ENCODE assay signal across 19 cellular contexts in the genomic region with DNA sequence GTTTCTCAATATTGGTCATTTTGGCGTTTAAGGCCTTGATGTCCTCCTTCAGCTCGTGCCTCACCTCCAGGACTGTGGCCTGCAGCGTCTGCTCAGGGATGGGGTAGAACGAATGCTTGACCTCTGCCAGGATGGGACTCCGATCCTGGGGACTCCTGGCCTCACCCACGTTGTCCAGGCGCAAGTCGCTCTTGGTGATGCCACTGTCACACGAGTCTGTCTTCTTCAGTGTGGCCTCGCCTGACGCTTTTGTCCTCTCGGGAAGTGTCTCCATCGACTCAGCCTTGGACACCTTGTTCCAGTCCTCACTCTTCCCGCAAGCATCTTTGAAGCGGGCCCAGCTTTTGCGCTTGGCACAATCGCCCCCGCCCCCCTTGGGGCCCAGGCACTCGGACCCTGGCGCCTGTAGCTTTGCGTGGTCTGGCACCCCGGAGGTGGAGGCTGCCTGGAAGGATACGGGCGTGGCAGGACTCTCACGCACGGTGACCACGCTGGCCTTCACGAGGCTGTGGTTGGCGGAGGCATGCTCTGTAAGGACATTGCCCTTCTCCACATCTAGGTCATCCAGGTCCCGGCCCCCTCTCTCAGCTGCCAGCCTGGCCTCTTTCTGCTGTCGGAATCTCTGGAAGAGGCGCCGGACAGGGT.
DNase-seq lines count a peak whose midpoint lies in the region; FAIRE-seq and TF ChIP-seq lines count a peak whose summit lies in the region.
"Had no signal": no experiment of that assay in that cellular context is flagged by ENCODE, and none has a peak within 500 bp of the region (broad histone marks: within the 10 kb centered on the region; RNA-seq: fewer than 3 reads in every experiment).

No MANE protein-coding gene starts in this region.

- CTCF ChIA-PET in Caco-2 (lab: Charles Lee), result no interaction called here

- no peak for TF ChIP-seq CTCF in Caco-2 (IDR thresholded peaks at IDR 0.05; ENCODE audit: insufficient read depth in 1 of 2, low read depth in 1 of 2, low read length in 1 of 2, severe bottlenecking in 1 of 2, unreplicated experiment in 1 of 2)
- TF ChIP-seq CTCF in endodermal cell (conservative IDR thresholded peaks at IDR 0.05), result no peak
- TF ChIP-seq CTCF in osteoblast (IDR thresholded peaks at IDR 0.05; ENCODE audit: extremely low read depth, low read depth, low read length), result no peak
- no peak for TF ChIP-seq CTCF in Peyer's patch (IDR thresholded peaks at IDR 0.05)

- H3K4me2 ChIP-seq in osteoblast (ENCODE audit: insufficient read depth, low read length), result no peak overlapping the region
- H3K4me2 ChIP-seq: GM23338 had no signal

- no peak for TF ChIP-seq POLR2A in Peyer's patch (IDR thresholded peaks at IDR 0.05)

- intact Hi-C loops in Caco-2 (cut with micrococcal nuclease; ENCODE audit: unreplicated experiment), result no loop called here

- no peaks in the 10 kb centered on the region for H4K20me1 ChIP-seq in osteoblast (ENCODE audit: insufficient read depth, low read length)

- H3K27ac ChIP-seq in endodermal cell (ENCODE audit: low read depth, low read length) (no peak overlapping the region), osteoblast (ENCODE audit: low read depth, low read length) (no peak overlapping the region), Peyer's patch (no peak overlapping the region)
- H3K27ac ChIP-seq: HL-60 had no signal

- no peaks in the 10 kb centered on the region for H3K79me2 ChIP-seq in osteoblast (ENCODE audit: insufficient read depth, low read length)

- H3K27me3 Mint-ChIP-seq in Caco-2 (ENCODE audit: insufficient read depth, unreplicated experiment) (no peaks in the 10 kb centered on the region), endodermal cell (ENCODE audit: insufficient read depth) (peaks cover 2% of the 10 kb centered on the region)
- H3K27me3 Mint-ChIP-seq: B cell; CD8-positive, alpha-beta memory T cell had no signal

- H3K9me3 Mint-ChIP-seq in Caco-2 (ENCODE audit: unreplicated experiment) (no peaks in the 10 kb centered on the region), endodermal cell (no peaks in the 10 kb centered on the region)
- H3K9me3 Mint-ChIP-seq: CD4-positive, CD25-positive, alpha-beta regulatory T cell; CD8-positive, alpha-beta memory T cell; GM23338 had no signal

- POLR2A ChIA-PET in Caco-2 (lab: Charles Lee), result no interaction called here

- H3K36me3 Mint-ChIP-seq in Caco-2 (ENCODE audit: insufficient read depth, unreplicated experiment), result no peaks in the 10 kb centered on the region
- H3K36me3 Mint-ChIP-seq in endodermal cell (ENCODE audit: low read depth), result no peaks in the 10 kb centered on the region
- H3K36me3 Mint-ChIP-seq: CD4-positive, CD25-positive, alpha-beta regulatory T cell had no signal

- no peak overlapping the region for H3K4me3 ChIP-seq in Caco-2 (ENCODE audit: low read depth, low read length)
- H3K4me3 ChIP-seq in endodermal cell (ENCODE audit: low read length), result no peak overlapping the region
- no peak overlapping the region for H3K4me3 ChIP-seq in osteoblast (ENCODE audit: insufficient read depth, low read length)
- H3K4me3 ChIP-seq in Peyer's patch, result no peak overlapping the region
- H3K4me3 ChIP-seq: GM23338 had no signal

- 93 to 94% methylated on average over 30 to 33 of the region's 33 CpGs for WGBS in endodermal cell (ENCODE audit: insufficient coverage in 1 of 2, insufficient read length in 1 of 2), 2 experiments

- H3K27me3 ChIP-seq in Caco-2 (replicated peaks; ENCODE audit: control insufficient read depth, insufficient read depth, low read length) (no peaks in the 10 kb centered on the region), endodermal cell (ENCODE audit: control insufficient read depth, insufficient read depth, low read length, poor library complexity, severe bottlenecking) (no peaks in the 10 kb centered on the region), osteoblast (ENCODE audit: insufficient read depth, low read length) (no peaks in the 10 kb centered on the region), Peyer's patch (no peaks in the 10 kb centered on the region)

- H3K36me3 ChIP-seq in Caco-2 (ENCODE audit: control insufficient read depth, insufficient read depth, low read length), result no peaks in the 10 kb centered on the region
- H3K36me3 ChIP-seq in endodermal cell (ENCODE audit: control insufficient read depth, insufficient read depth, low read length), result no peaks in the 10 kb centered on the region
- H3K36me3 ChIP-seq in osteoblast (ENCODE audit: insufficient read depth, low read length), result peaks cover 3% of the 10 kb centered on the region
- H3K36me3 ChIP-seq in Peyer's patch, result no peaks in the 10 kb centered on the region

- peak; percentile 17 for FAIRE-seq in urothelium cell line (lab: Jason Lieb, UNC)
- FAIRE-seq: D721Med, G401.6, GM12892, H54 had no signal

- no TSS peak for BruUV-seq in Caco-2 (replicated peaks; lab: Mats Ljungman, UMichigan)

- DNase-seq in Caco-2 (no peak), endodermal cell (peak; percentile 31), osteoblast (ENCODE audit: insufficient read length, low spot score, missing footprints) (peak; percentile 57), urothelium cell line (ENCODE audit: low spot score) (no peak), Peyer's patch (no peak), GF-D8 (lab: John Stamatoyannopoulos, UW) (no peak)
- no peak for DNase-seq in stimulated activated naive CD4-positive, alpha-beta T cell (lab: John Stamatoyannopoulos, UW)
- DNase-seq: C1 segment of cervical spinal cord; CD4-positive, CD25-positive, alpha-beta regulatory T cell; CD8-positive, alpha-beta memory T cell; COR-L47; HCEC 1CT had no signal

- H3K4me1 Mint-ChIP-seq in Caco-2 (ENCODE audit: low read depth, unreplicated experiment) (no peaks in the 10 kb centered on the region), endodermal cell (no peaks in the 10 kb centered on the region)
- H3K4me1 Mint-ChIP-seq: CD8-positive, alpha-beta memory T cell; GM23338 had no signal

- H3K9me3 ChIP-seq in Caco-2 (no peaks in the 10 kb centered on the region), endodermal cell (ENCODE audit: control insufficient read depth, low read length) (no peaks in the 10 kb centered on the region), osteoblast (ENCODE audit: low read depth, low read length) (no peaks in the 10 kb centered on the region), Peyer's patch (no peaks in the 10 kb centered on the region)

- H3K4me3 Mint-ChIP-seq in Caco-2 (ENCODE audit: unreplicated experiment) (no peak overlapping the region), endodermal cell (no peak overlapping the region)
- H3K4me3 Mint-ChIP-seq: B cell; CD4-positive, CD25-positive, alpha-beta regulatory T cell; CD8-positive, alpha-beta memory T cell; GM23338 had no signal

- H2AFZ ChIP-seq in osteoblast (ENCODE audit: low read length), result no peak overlapping the region
- H2AFZ ChIP-seq: GM23338 had no signal

- H3K27ac Mint-ChIP-seq in Caco-2 (ENCODE audit: unreplicated experiment), result peak overlapping the region; percentile 15
- H3K27ac Mint-ChIP-seq in endodermal cell, result no peak overlapping the region
- H3K27ac Mint-ChIP-seq: B cell; CD4-positive, CD25-positive, alpha-beta regulatory T cell; CD8-positive, alpha-beta memory T cell; GM23338 had no signal

- H3K4me1 ChIP-seq in Caco-2 (no peaks in the 10 kb centered on the region), endodermal cell (ENCODE audit: control insufficient read depth, insufficient read depth, low read length) (no peaks in the 10 kb centered on the region), osteoblast (ENCODE audit: insufficient read depth, low read length) (peaks cover 16% of the 10 kb centered on the region), Peyer's patch (no peaks in the 10 kb centered on the region)

- H3K9ac ChIP-seq in endodermal cell (ENCODE audit: extremely low read depth, low read length, poor library complexity, severe bottlenecking), result no peak overlapping the region

Comparison
In these comparisons a context has a peak if more than half of its experiments do, and no peak if none do; other contexts are left out.
1. DNase-seq: peak in endodermal cell (single experiment) and osteoblast (single experiment); none in Caco-2 (0 of 2), urothelium cell line (single experiment), Peyer's patch (0 of 3), GF-D8 (single experiment) and stimulated activated naive CD4-positive, alpha-beta T cell (0 of 6).